In the genomic region with DNA sequence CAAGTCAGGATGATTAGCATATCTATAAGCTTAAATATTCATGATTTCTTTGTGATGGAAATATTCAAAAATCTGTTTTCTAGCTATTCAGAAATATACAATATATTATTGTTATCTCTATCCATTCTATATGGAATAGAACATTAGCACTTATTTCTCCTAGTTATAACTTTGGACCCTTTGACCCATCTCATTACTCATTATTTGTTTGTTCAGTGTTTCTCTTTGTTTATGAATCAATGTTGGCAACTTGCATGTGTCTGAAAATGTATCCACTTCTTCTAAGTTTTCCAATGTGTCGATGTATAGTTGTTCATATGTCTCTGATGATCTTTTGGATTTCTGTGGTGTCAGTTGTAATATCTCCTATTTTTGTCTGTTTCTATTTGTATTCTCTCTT, we compare ENCODE assay signal across 27 cellular contexts.
"Had no signal": no experiment of that assay in that cellular context is flagged by ENCODE, and none has a peak within 500 bp of the region (broad histone marks: within the 10 kb centered on the region; RNA-seq: fewer than 3 reads in every experiment).

No MANE protein-coding gene starts in this region.

- H3K4me3 ChIP-seq: colonic mucosa, coronary artery, dorsolateral prefrontal cortex, esophagus muscularis mucosa, esophagus squamous epithelium, gastrocnemius medialis, gastroesophageal sphincter, heart left ventricle, heart right ventricle had no signal

- H3K27ac ChIP-seq: colonic mucosa, coronary artery, dorsolateral prefrontal cortex, epithelial cell of prostate, esophagus muscularis mucosa, esophagus squamous epithelium, foreskin keratinocyte, gastrocnemius medialis, gastroesophageal sphincter, heart left ventricle, heart right ventricle had no signal

- H3K9me3 ChIP-seq: colonic mucosa, esophagus muscularis mucosa, gastrocnemius medialis, gastroesophageal sphincter had no signal

- H3K36me3 ChIP-seq: colonic mucosa, esophagus muscularis mucosa, esophagus squamous epithelium, gastrocnemius medialis, gastroesophageal sphincter, heart left ventricle, heart right ventricle had no signal

- FAIRE-seq: endometrium, endothelial cell of umbilical vein, frontal cortex had no signal

- DNase-seq: colonic mucosa; cortex of kidney; dermis blood vessel endothelial cell; dorsolateral prefrontal cortex; effector CD4-positive, alpha-beta T cell; effector CD8-positive, alpha-beta T cell; effector memory CD4-positive, alpha-beta T cell; effector memory CD8-positive, alpha-beta T cell; endodermal cell; erythroblast; esophagus squamous epithelium; foreskin fibroblast; foreskin keratinocyte; foreskin melanocyte; gastrocnemius medialis; glutamatergic neuron; head of caudate nucleus; heart left ventricle; heart right ventricle had no signal

- H3K4me1 ChIP-seq: colonic mucosa, esophagus muscularis mucosa, esophagus squamous epithelium, foreskin keratinocyte, gastrocnemius medialis, gastroesophageal sphincter, heart left ventricle, heart right ventricle had no signal

- ATAC-seq: effector memory CD8-positive, alpha-beta T cell; esophagus mucosa; foreskin keratinocyte; gastrocnemius medialis; gastroesophageal sphincter; heart left ventricle; heart right ventricle had no signal

- H3K27me3 ChIP-seq: colonic mucosa, dorsolateral prefrontal cortex, esophagus muscularis mucosa, esophagus squamous epithelium, foreskin keratinocyte, gastrocnemius medialis, gastroesophageal sphincter, heart left ventricle, heart right ventricle had no signal
